Comparison of ENCODE assay signal across 23 cellular contexts in the genomic region with DNA sequence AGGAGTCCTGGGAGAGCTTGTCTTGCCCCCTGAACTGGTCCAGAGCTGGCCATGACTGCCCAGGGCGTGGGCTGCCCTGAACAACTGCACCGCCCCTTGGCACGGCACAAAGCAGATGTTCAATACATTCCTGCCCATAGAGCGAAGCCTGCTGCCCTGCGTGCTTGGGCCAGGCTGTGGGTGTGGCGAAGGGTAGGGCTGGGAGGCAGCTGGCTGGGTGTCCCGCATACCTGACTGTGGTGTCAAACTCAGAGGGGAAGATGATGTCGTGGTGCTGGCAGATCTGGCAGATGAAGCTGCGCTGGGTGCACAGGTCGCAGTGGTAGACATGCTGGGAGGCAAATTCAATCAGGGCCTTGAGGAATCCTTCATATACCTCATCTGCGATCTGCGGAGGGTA.
A peak's percentile ranks its signal among the peaks of the same experiment; 100 is the strongest.
DNase-seq lines count a peak whose midpoint lies in the region; ATAC-seq and TF ChIP-seq lines count a peak whose summit lies in the region.
"Had no signal": no experiment of that assay in that cellular context is flagged by ENCODE, and none has a peak within 500 bp of the region (broad histone marks: within the 10 kb centered on the region; RNA-seq: fewer than 3 reads in every experiment).

No MANE protein-coding gene starts in this region.

- intact Hi-C loops in psoas muscle (cut with DNase I), result no loop called here

- TF ChIP-seq CTCF in GM10266 (IDR thresholded peaks at IDR 0.05; ENCODE audit: control insufficient read depth, insufficient read depth, low read depth, missing control alignments) (no peak), psoas muscle (IDR thresholded peaks at IDR 0.05) (no peak)

- peaks cover 15% of the 10 kb centered on the region for H3K4me1 ChIP-seq in psoas muscle
- H3K4me1 ChIP-seq: SJCRH30 had no signal

- H3K4me3 ChIP-seq in psoas muscle, result no peak overlapping the region
- H3K4me3 ChIP-seq: esophagus muscularis mucosa, lower lobe of right lung, SJCRH30, tibial artery had no signal

- no peaks in the 10 kb centered on the region for H3K27me3 ChIP-seq in psoas muscle (ENCODE audit: insufficient read depth in 3 of 3, low read length in 2 of 3)
- H3K27me3 ChIP-seq: brain microvascular endothelial cell, SJCRH30 had no signal

- 74 to 80% (median 79%) methylated on average over 12 of the region's 12 CpGs for WGBS in psoas muscle, 3 donors

- DNase-seq in GM10266 (ENCODE audit: extremely low spot score) (peak; percentile 2), NCI-H226 (peak; percentile 24), psoas muscle (no peak), NCI-H1694 (lab: John Stamatoyannopoulos, UW) (no peak), SIG-M5 treated with dmso at 0.1 percent for 504 hours (lab: John Stamatoyannopoulos, UW; ENCODE audit: unreplicated experiment) (no peak)
- DNase-seq in stimulated activated naive CD8-positive, alpha-beta T cell treated with anti-CD3 and anti-CD28 coated beads, Interleukin-15, Interleukin-2, amounts not matched to agents 100 U/mL and 50 U/mL, for 24 hours, result no peak
- no peak for DNase-seq in stimulated activated CD8-positive, alpha-beta memory T cell treated with anti-CD3 and anti-CD28 coated beads, Interleukin-4, amount 100 ng/mL, for 48 hours
- DNase-seq: activated CD8-positive, alpha-beta T cell treated with anti-CD3 and anti-CD28 coated beads, Interleukin-2, amount 10 ng/mL, durations not matched to agents 7 days and 5 days; brain microvascular endothelial cell; CD4-positive, CD25-positive, alpha-beta regulatory T cell; DMS79 treated with DMSO at 0.1 percent for 48 hours; lower lobe of right lung; naive thymus-derived CD8-positive, alpha-beta T cell; NCI-H1105 treated with DMSO at 0.1 percent for 48 hours; NCI-H526 treated with DMSO at 0.1 percent for 48 hours; SJCRH30; stimulated activated CD4-positive, alpha-beta T cell treated with anti-CD3 and anti-CD28 coated beads, Interleukin-12 subunit alpha, Interleukin-12 subunit beta, amount 100 ng/mL, for 4 hours; T-helper 2 cell had no signal

- no peaks in the 10 kb centered on the region for H3K9me3 ChIP-seq in psoas muscle
- H3K9me3 ChIP-seq: esophagus muscularis mucosa, lower lobe of right lung, SJCRH30, tibial artery had no signal

- H3K27ac ChIP-seq in psoas muscle, result no peak overlapping the region
- H3K27ac ChIP-seq: brain microvascular endothelial cell, esophagus muscularis mucosa, KMS-11, lower lobe of right lung, SJCRH30, tibial artery had no signal

- ATAC-seq in esophagus mucosa (peak; percentile 86), psoas muscle (peak in 3 of 4 donors; percentile 24 to 80 (median 42))
- no peak for ATAC-seq in stimulated activated naive CD8-positive, alpha-beta T cell treated with anti-CD3 and anti-CD28 coated beads, Interleukin-15, Interleukin-2, amounts not matched to agents 100 U/mL and 50 U/mL, for 24 hours
- ATAC-seq: activated CD8-positive, alpha-beta T cell treated with anti-CD3 and anti-CD28 coated beads, Interleukin-2, amount 10 ng/mL, durations not matched to agents 7 days and 5 days; lower lobe of right lung; naive thymus-derived CD8-positive, alpha-beta T cell; stimulated activated effector memory CD8-positive, alpha-beta T cell treated with anti-CD3 and anti-CD28 coated beads, Interleukin-12 subunit alpha, Interleukin-12 subunit beta, amount 100 ng/mL, for 72 hours had no signal

- H3K36me3 ChIP-seq in psoas muscle (ENCODE audit: insufficient read depth in 1 of 2, low read depth in 1 of 2), result peaks cover 0 to 40% of the 10 kb centered on the region in 2 donors
- H3K36me3 ChIP-seq: SJCRH30 had no signal

Comparison
In these comparisons a context has a peak if more than half of its experiments do, and no peak if none do; other contexts are left out.
1. DNase-seq: peak in GM10266 (single experiment) and NCI-H226 (single experiment); none in psoas muscle (0 of 2), NCI-H1694 (single experiment), stimulated activated naive CD8-positive, alpha-beta T cell treated with anti-CD3 and anti-CD28 coated beads, Interleukin-15, Interleukin-2, amounts not matched to agents 100 U/mL and 50 U/mL, for 24 hours (single experiment), stimulated activated CD8-positive, alpha-beta memory T cell treated with anti-CD3 and anti-CD28 coated beads, Interleukin-4, amount 100 ng/mL, for 48 hours (single experiment) and SIG-M5 treated with dmso at 0.1 percent for 504 hours (single experiment).